Comparison of ENCODE assay signal across 8 cellular contexts in genomic region chr7:107501593-107501992, GRCh38. TPM values are rescaled to one million over a fixed set of nuclear protein-coding genes. Genes with fewer than 3 reads are reported as not detected.
DNase-seq lines count a peak whose midpoint lies in the region; ATAC-seq, FAIRE-seq and TF ChIP-seq lines count a peak whose summit lies in the region.

No MANE protein-coding gene starts in this region.

- peak in 1 of 2 experiments; percentile 78; a peak in 4 of 6 replicates for ATAC-seq in A549
- ATAC-seq in mucosa of descending colon, result peak; percentile 26
- no peak for ATAC-seq in HG03460 (IDR thresholded peaks at IDR 0.05; ENCODE audit: unreplicated experiment)

- POLR2A ChIA-PET in A549 (lab: Yijun Ruan, JAX), result no interaction called here

- H3K27me3 ChIP-seq in brain microvascular endothelial cell (replicated peaks), result no peaks in the 10 kb centered on the region

- DNase-seq in A549 (ENCODE audit: low read depth in 1 of 2, low spot score in 1 of 2) (peak; percentile 18 to 59), EL (peak; percentile 38), NCI-H2227 treated with DMSO at 0.1 percent for 48 hours (lab: John Stamatoyannopoulos, UW) (peak; percentile 31), brain microvascular endothelial cell (peak; percentile 48), mucosa of descending colon (peak in 1 of 3 donors; percentile 62), kidney glomerular epithelial cell (lab: John Stamatoyannopoulos, UW) (no peak)
- DNase-seq in stimulated activated naive CD4-positive, alpha-beta T cell (lab: John Stamatoyannopoulos, UW), result no peak

- H3K4me1 ChIP-seq in A549, result no peaks in the 10 kb centered on the region
- peaks cover 3% of the 10 kb centered on the region for H3K4me1 ChIP-seq in mucosa of descending colon (ENCODE audit: low read depth)

- no peak for TF ChIP-seq POLR2A in A549 (IDR thresholded peaks at IDR 0.05; ENCODE audit: low read length)

- in situ Hi-C loops in brain microvascular endothelial cell (cut with HindIII; ENCODE audit: low pct_ligation_motif_present, low sequenced_read_pairs), result no loop called here

- TF ChIP-seq RAD21 in A549 (conservative IDR thresholded peaks at IDR 0.05 in 1 of 2, IDR thresholded peaks at IDR 0.05 in 1 of 2), result peak; percentile 46 to 50

- no peak overlapping the region for H3K4me2 ChIP-seq in A549

- 74% methylated on average over 1 of the region's 1 CpG for WGBS in A549 (ENCODE audit: missing lambda C conversion rate)

- H3K36me3 ChIP-seq in brain microvascular endothelial cell (replicated peaks), result no peaks in the 10 kb centered on the region
- H3K36me3 ChIP-seq in mucosa of descending colon (ENCODE audit: low read depth), result no peaks in the 10 kb centered on the region

- FAIRE-seq in A549 (lab: Jason Lieb, UNC), result no peak

- H3K27ac ChIP-seq in A549, result no peak overlapping the region
- H3K27ac ChIP-seq in brain microvascular endothelial cell, result no peak overlapping the region

- intact Hi-C loops in mucosa of descending colon (cut with DNase I, micrococcal nuclease), result no loop called here

- H3K4me3 ChIP-seq in A549 (no peak overlapping the region), brain microvascular endothelial cell (ENCODE audit: low read depth, low read length) (no peak overlapping the region), mucosa of descending colon (no peak overlapping the region)

- TF ChIP-seq CTCF in A549 (IDR thresholded peaks at IDR 0.05), result peak; percentile 53
- peak; percentile 67 for TF ChIP-seq CTCF in brain microvascular endothelial cell (IDR thresholded peaks at IDR 0.05; ENCODE audit: low read depth, low read length, missing control alignments)
- no peak for TF ChIP-seq CTCF in mucosa of descending colon (IDR thresholded peaks at IDR 0.05)

- CTCF ChIA-PET in A549 (lab: Yijun Ruan, JAX), result interaction anchor here (0.6 to 0.8 kb wide), 2 partner anchors 16 to 58 kb away, joined by 3 to 4 read pairs; no protein-coding TSS in a partner anchor

- H3K9me3 ChIP-seq in A549, result no peaks in the 10 kb centered on the region
- H3K9me3 ChIP-seq in mucosa of descending colon, result no peaks in the 10 kb centered on the region

- no peak for TF ChIP-seq EP300 in A549 (IDR thresholded peaks at IDR 0.05)

TF ChIP-seq in A549, 52 proteins besides CTCF, POLR2A, EP300 and RAD21:
- TF ChIP-seq SREBF2 (IDR thresholded peaks at IDR 0.05) (no peak), SMC3 (IDR thresholded peaks at IDR 0.05) (peak; percentile 47; the same call in 2 of the 3 replicates)
TF ChIP-seq in A549: peak in this region for 1.

RNA-seq across cellular contexts. Expression of gene GPR22, which starts 31.7 kb away (rescaled TPM):
- polyA plus RNA-seq in A549 (2011; rRNA removed) (not detected in 2 replicates), A549 (2017; fragmentation: RNase III; extraction: RNeasy Plus Mini Kit Qiagen cat#74134 plus additional on column Dnase treatment) (not detected in 3 replicates)
- not detected in 2 replicates for polyA plus RNA-seq in A549 (2012; cell fraction: cytosol; rRNA removed)
- not detected in 2 replicates for polyA plus RNA-seq in A549 (2012; cell fraction: nucleus; rRNA removed)
- polyA minus RNA-seq in A549 (2011; rRNA and poly(A)+ RNA removed), result not detected in 2 replicates
- total RNA-seq in mucosa of descending colon, result under 1 TPM in 1 of 3 donors, not detected in 2; 0.44 TPM

Comparison
In these comparisons a context has a peak if more than half of its experiments do, and no peak if none do; other contexts are left out.
1. DNase-seq: peak in A549 (2 of 2), EL (single experiment), NCI-H2227 treated with DMSO at 0.1 percent for 48 hours (single experiment) and brain microvascular endothelial cell (single experiment); none in stimulated activated naive CD4-positive, alpha-beta T cell (0 of 6) and kidney glomerular epithelial cell (single experiment).